In genomic region chr2:207812058-207812857, GRCh38 we compare ENCODE assay signal across 23 cellular contexts. TPM values are rescaled to one million over a fixed set of nuclear protein-coding genes. Genes with fewer than 3 reads are reported as not detected.
DNase-seq lines count a peak whose midpoint lies in the region; ATAC-seq and TF ChIP-seq lines count a peak whose summit lies in the region.
"Had no signal": no experiment of that assay in that cellular context is flagged by ENCODE, and none has a peak within 500 bp of the region (broad histone marks: within the 10 kb centered on the region; RNA-seq: fewer than 3 reads in every experiment).

No MANE protein-coding gene starts in this region.

- H3K9me3 ChIP-seq in NT2/D1 (ENCODE audit: insufficient read depth, low read length) = no peaks in the 10 kb centered on the region
- no peaks in the 10 kb centered on the region for H3K9me3 ChIP-seq in endodermal cell (ENCODE audit: control insufficient read depth, low read length)
- H3K9me3 ChIP-seq: BLaER1, heart left ventricle, SK-N-SH had no signal

- WGBS in endodermal cell (ENCODE audit: insufficient coverage in 1 of 2, insufficient read length in 1 of 2), 2 experiments = 57 to 73% methylated on average over 8 to 9 of the region's 9 CpGs

- H3K4me1 ChIP-seq in NT2/D1 (ENCODE audit: insufficient read depth, insufficient read length) (peaks cover 8% of the 10 kb centered on the region), endodermal cell (ENCODE audit: control insufficient read depth, insufficient read depth, low read length) (peaks cover 25% of the 10 kb centered on the region)
- H3K4me1 ChIP-seq: parathyroid adenoma had no signal

- H3K4me3 ChIP-seq in NT2/D1 (ENCODE audit: insufficient read length, low read depth) = no peak overlapping the region
- peak overlapping the region; percentile 56 for H3K4me3 ChIP-seq in endodermal cell (ENCODE audit: low read length)
- H3K4me3 ChIP-seq: BLaER1, heart left ventricle, skin epidermis had no signal

- H3K36me3 ChIP-seq in NT2/D1 (ENCODE audit: insufficient read depth, insufficient read length, low read length) (no peaks in the 10 kb centered on the region), endodermal cell (ENCODE audit: control insufficient read depth, insufficient read depth, low read length) (no peaks in the 10 kb centered on the region)
- H3K36me3 ChIP-seq: BLaER1, heart left ventricle had no signal

- DNase-seq in ELF-1 (ENCODE audit: low read depth, low spot score) = peak; percentile 25
- no peak for DNase-seq in NT2/D1 (ENCODE audit: low read depth, low spot score)
- peak; percentile 63 for DNase-seq in endodermal cell
- no peak for DNase-seq in neural crest cell (ENCODE audit: low read depth, low spot score)
- no peak for DNase-seq in GM13977 (ENCODE audit: low spot score)
- DNase-seq in ecto neural progenitor cell (ENCODE audit: low spot score) = no peak
- no peak for DNase-seq in RKO (ENCODE audit: low spot score)
- DNase-seq: activated CD4-positive, alpha-beta T cell treated with anti-CD3 and anti-CD28 coated beads for 1 hour; central memory CD4-positive, alpha-beta T cell; EL; HCEC 1CT; heart left ventricle; mammary epithelial cell; MM.1S; naive B cell; NCI-H187; SK-N-SH; stimulated activated naive CD8-positive, alpha-beta T cell treated with anti-CD3 and anti-CD28 coated beads, Interleukin-15, amount 100 ng/mL, for 72 hours had no signal

- peaks cover 63% of the 10 kb centered on the region for H3K4me1 Mint-ChIP-seq in endodermal cell
- peaks cover 42% of the 10 kb centered on the region for H3K4me1 Mint-ChIP-seq in neural crest cell

- in situ Hi-C loops in GM13977 (cut with MboI; ENCODE audit: low pct_unique_long_range_greater_than_20kb, low sequenced_read_pairs, unreplicated experiment) = no loop called here

- peak overlapping the region; percentile 31 for H3K4me3 Mint-ChIP-seq in endodermal cell
- peak overlapping the region; percentile 15 for H3K4me3 Mint-ChIP-seq in neural crest cell
- H3K4me3 Mint-ChIP-seq: naive B cell; stimulated activated naive CD8-positive, alpha-beta T cell treated with anti-CD3 and anti-CD28 coated beads, Interleukin-15, amount 100 ng/mL, for 72 hours had no signal

- H3K36me3 Mint-ChIP-seq in endodermal cell (ENCODE audit: low read depth) = no peaks in the 10 kb centered on the region
- H3K36me3 Mint-ChIP-seq in neural crest cell (ENCODE audit: low read depth) = no peaks in the 10 kb centered on the region
- H3K36me3 Mint-ChIP-seq: naive B cell had no signal

- H3K27me3 ChIP-seq in NT2/D1 (ENCODE audit: insufficient read depth, insufficient read length) (no peaks in the 10 kb centered on the region), endodermal cell (ENCODE audit: control insufficient read depth, insufficient read depth, low read length, poor library complexity, severe bottlenecking) (no peaks in the 10 kb centered on the region)
- H3K27me3 ChIP-seq: BLaER1, heart left ventricle had no signal

- TF ChIP-seq CTCF in endodermal cell (conservative IDR thresholded peaks at IDR 0.05) (no peak), neural crest cell (conservative IDR thresholded peaks at IDR 0.05) (no peak), GM13977 (IDR thresholded peaks at IDR 0.05; ENCODE audit: extremely low read depth, insufficient read depth, missing control alignments) (no peak)

- H3K9me3 Mint-ChIP-seq in endodermal cell = no peaks in the 10 kb centered on the region
- no peaks in the 10 kb centered on the region for H3K9me3 Mint-ChIP-seq in neural crest cell
- H3K9me3 Mint-ChIP-seq: activated T-helper 2 cell treated with anti-CD3 and anti-CD28 coated beads, Interferon-gamma antibody, Interleukin-2, Interleukin-4, amounts not matched to agents 10 μg/mL and 5 μg/mL and 100 μg/mL, durations not matched to agents 14 hours and 24 hours and 36 hours; naive B cell; stimulated activated naive CD8-positive, alpha-beta T cell treated with anti-CD3 and anti-CD28 coated beads, Interleukin-15, amount 100 ng/mL, for 72 hours had no signal

- no peak overlapping the region for H3K27ac ChIP-seq in endodermal cell (ENCODE audit: low read depth, low read length)
- H3K27ac ChIP-seq: BLaER1, parathyroid adenoma had no signal

- H3K27me3 Mint-ChIP-seq in endodermal cell (ENCODE audit: insufficient read depth) (no peaks in the 10 kb centered on the region), neural crest cell (ENCODE audit: low read depth) (peaks cover 6% of the 10 kb centered on the region)

- H3K9ac ChIP-seq in NT2/D1 (ENCODE audit: insufficient read length, low read depth) = peak overlapping the region; percentile 9
- peak overlapping the region; percentile 48 for H3K9ac ChIP-seq in endodermal cell (ENCODE audit: extremely low read depth, low read length, poor library complexity, severe bottlenecking)
- H3K9ac ChIP-seq: BLaER1, parathyroid adenoma, SK-N-SH had no signal

- H3K27ac Mint-ChIP-seq in endodermal cell (peak overlapping the region; percentile 99), neural crest cell (ENCODE audit: unreplicated experiment) (peak overlapping the region; percentile 9)
- H3K27ac Mint-ChIP-seq: activated T-helper 2 cell treated with anti-CD3 and anti-CD28 coated beads, Interferon-gamma antibody, Interleukin-2, Interleukin-4, amounts not matched to agents 10 μg/mL and 5 μg/mL and 100 μg/mL, durations not matched to agents 14 hours and 24 hours and 36 hours had no signal

- no peak for ATAC-seq in HG03175 (IDR thresholded peaks at IDR 0.05; ENCODE audit: unreplicated experiment)
- ATAC-seq: heart left ventricle; stimulated activated naive CD8-positive, alpha-beta T cell treated with anti-CD3 and anti-CD28 coated beads, Interleukin-15, amount 100 ng/mL, for 72 hours had no signal

RNA-seq across cellular contexts. Expression of gene FZD5, which starts 42.6 kb away (rescaled TPM):
- 1,000 to 10,000 TPM; 1,055 to 1,188 TPM for total RNA-seq in endodermal cell
- 95.5 TPM for polyA plus RNA-seq in endodermal cell (2013, experiment 1 of 2)
- polyA plus RNA-seq in endodermal cell (2013, experiment 2 of 2) = 122 TPM
- 2.4 and 2.5 TPM in 2 replicates for total RNA-seq in neural crest cell

Comparison
In these comparisons a context has a peak if more than half of its experiments do, and no peak if none do; other contexts are left out.
1. DNase-seq: peak in ELF-1 (single experiment) and endodermal cell (single experiment); none in NT2/D1 (single experiment), neural crest cell (single experiment), GM13977 (single experiment), ecto neural progenitor cell (single experiment) and RKO (single experiment).
2. RNA of gene FZD5, which starts 42.6 kb away (total RNA-seq): 1,055 to 1,188 TPM in endodermal cell; 2.4 to 2.5 TPM in neural crest cell; every median in the first group is over 100 times any median in the second.